In the genomic region with DNA sequence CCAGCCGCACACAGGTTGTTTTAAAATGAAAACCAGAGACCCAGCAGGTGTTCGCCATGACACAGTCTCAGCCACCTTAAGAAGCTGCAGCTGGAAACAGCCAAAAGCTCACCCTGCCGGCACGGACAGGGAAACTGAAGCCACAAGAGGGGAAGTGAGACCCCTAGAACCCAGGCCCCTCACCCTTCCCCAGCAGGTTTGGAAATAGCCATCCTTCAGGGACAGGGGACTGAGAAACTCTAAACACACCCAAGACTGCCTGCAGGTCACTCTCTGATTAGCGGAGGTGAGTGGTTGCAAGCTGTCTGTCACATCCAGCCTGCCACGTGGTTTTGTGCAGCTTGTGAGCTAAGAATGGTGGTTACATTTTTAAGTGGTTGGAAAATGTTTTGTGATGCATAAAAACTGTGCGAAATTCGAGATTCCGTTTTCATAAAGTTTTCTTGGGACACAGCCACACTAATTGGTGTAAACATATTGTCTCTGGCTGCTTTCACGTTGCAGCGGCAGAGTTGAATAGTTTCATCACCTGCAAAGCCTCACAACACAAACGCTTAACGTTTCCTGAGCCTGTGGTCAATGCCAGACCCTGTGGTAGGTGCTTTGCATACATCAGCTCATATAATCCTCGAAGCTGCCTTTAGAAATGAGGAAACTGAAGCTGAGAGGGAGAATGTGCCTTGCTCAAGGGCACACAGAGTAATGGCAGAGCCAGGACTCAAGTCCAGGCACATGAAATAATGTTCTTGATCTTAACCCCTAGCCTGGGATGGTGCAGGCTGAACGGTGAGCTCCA, we compare ENCODE assay signal across 2 cellular contexts.
TF ChIP-seq lines count a peak whose summit lies in the region.

No MANE protein-coding gene starts in this region.

TF ChIP-seq in SK-N-SH treated with all-trans-retinoic acid at 6 μM for 48 hours, 23 proteins besides CTCF, POLR2A, EP300 and RAD21 (continued from another document):
- TF ChIP-seq, protein P1, sequence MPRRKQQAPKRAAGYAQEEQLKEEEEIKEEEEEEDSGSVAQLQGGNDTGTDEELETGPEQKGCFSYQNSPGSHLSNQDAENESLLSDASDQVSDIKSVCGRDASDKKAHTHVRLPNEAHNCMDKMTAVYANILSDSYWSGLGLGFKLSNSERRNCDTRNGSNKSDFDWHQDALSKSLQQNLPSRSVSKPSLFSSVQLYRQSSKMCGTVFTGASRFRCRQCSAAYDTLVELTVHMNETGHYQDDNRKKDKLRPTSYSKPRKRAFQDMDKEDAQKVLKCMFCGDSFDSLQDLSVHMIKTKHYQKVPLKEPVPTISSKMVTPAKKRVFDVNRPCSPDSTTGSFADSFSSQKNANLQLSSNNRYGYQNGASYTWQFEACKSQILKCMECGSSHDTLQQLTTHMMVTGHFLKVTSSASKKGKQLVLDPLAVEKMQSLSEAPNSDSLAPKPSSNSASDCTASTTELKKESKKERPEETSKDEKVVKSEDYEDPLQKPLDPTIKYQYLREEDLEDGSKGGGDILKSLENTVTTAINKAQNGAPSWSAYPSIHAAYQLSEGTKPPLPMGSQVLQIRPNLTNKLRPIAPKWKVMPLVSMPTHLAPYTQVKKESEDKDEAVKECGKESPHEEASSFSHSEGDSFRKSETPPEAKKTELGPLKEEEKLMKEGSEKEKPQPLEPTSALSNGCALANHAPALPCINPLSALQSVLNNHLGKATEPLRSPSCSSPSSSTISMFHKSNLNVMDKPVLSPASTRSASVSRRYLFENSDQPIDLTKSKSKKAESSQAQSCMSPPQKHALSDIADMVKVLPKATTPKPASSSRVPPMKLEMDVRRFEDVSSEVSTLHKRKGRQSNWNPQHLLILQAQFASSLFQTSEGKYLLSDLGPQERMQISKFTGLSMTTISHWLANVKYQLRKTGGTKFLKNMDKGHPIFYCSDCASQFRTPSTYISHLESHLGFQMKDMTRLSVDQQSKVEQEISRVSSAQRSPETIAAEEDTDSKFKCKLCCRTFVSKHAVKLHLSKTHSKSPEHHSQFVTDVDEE (CRISPR knock-in tag; IDR thresholded peaks at IDR 0.05): no peak
- TF ChIP-seq ZC3H10 (CRISPR knock-in tag; IDR thresholded peaks at IDR 0.05) (no peak), ZFP3 (CRISPR knock-in tag; IDR thresholded peaks at IDR 0.05) (no peak), RARB (CRISPR knock-in tag; IDR thresholded peaks at IDR 0.05) (no peak), BACH2 (CRISPR knock-in tag; IDR thresholded peaks at IDR 0.05; ENCODE audit: borderline replicate concordance) (no peak), CSDC2 (CRISPR knock-in tag; IDR thresholded peaks at IDR 0.05) (no peak), ESRRG (CRISPR knock-in tag; IDR thresholded peaks at IDR 0.05) (no peak), OSR1 (CRISPR knock-in tag; IDR thresholded peaks at IDR 0.05) (no peak), ARNTL (CRISPR knock-in tag; IDR thresholded peaks at IDR 0.05; ENCODE audit: borderline replicate concordance, low read depth) (no peak), ZNF70 (CRISPR knock-in tag; IDR thresholded peaks at IDR 0.05) (no peak), ZNF565 (CRISPR knock-in tag; conservative IDR thresholded peaks at IDR 0.05; ENCODE audit: low read depth) (no peak), ISL1 (CRISPR knock-in tag; IDR thresholded peaks at IDR 0.05) (no peak)
- TF ChIP-seq, protein P2, sequence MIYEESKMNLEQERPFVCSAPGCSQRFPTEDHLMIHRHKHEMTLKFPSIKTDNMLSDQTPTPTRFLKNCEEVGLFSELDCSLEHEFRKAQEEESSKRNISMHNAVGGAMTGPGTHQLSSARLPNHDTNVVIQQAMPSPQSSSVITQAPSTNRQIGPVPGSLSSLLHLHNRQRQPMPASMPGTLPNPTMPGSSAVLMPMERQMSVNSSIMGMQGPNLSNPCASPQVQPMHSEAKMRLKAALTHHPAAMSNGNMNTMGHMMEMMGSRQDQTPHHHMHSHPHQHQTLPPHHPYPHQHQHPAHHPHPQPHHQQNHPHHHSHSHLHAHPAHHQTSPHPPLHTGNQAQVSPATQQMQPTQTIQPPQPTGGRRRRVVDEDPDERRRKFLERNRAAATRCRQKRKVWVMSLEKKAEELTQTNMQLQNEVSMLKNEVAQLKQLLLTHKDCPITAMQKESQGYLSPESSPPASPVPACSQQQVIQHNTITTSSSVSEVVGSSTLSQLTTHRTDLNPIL (CRISPR knock-in tag; IDR thresholded peaks at IDR 0.05; ENCODE audit: low read depth): no peak
- TF ChIP-seq, protein P3, sequence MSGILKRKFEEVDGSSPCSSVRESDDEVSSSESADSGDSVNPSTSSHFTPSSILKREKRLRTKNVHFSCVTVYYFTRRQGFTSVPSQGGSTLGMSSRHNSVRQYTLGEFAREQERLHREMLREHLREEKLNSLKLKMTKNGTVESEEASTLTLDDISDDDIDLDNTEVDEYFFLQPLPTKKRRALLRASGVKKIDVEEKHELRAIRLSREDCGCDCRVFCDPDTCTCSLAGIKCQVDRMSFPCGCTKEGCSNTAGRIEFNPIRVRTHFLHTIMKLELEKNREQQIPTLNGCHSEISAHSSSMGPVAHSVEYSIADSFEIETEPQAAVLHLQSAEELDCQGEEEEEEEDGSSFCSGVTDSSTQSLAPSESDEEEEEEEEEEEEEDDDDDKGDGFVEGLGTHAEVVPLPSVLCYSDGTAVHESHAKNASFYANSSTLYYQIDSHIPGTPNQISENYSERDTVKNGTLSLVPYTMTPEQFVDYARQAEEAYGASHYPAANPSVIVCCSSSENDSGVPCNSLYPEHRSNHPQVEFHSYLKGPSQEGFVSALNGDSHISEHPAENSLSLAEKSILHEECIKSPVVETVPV (CRISPR knock-in tag; IDR thresholded peaks at IDR 0.05): no peak

TF ChIP-seq in SK-N-SH, 30 proteins besides CTCF, POLR2A, EP300 and RAD21 (continued from another document):
- TF ChIP-seq, protein P4, sequence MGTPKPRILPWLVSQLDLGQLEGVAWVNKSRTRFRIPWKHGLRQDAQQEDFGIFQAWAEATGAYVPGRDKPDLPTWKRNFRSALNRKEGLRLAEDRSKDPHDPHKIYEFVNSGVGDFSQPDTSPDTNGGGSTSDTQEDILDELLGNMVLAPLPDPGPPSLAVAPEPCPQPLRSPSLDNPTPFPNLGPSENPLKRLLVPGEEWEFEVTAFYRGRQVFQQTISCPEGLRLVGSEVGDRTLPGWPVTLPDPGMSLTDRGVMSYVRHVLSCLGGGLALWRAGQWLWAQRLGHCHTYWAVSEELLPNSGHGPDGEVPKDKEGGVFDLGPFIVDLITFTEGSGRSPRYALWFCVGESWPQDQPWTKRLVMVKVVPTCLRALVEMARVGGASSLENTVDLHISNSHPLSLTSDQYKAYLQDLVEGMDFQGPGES (IDR thresholded peaks at IDR 0.05; ENCODE audit: low read depth, low read length): no peak
- TF ChIP-seq POLR2AphosphoS5 (IDR thresholded peaks at IDR 0.05; ENCODE audit: low read depth, low read length) (no peak), ELF1 (IDR thresholded peaks at IDR 0.05) (no peak), SIN3A (IDR thresholded peaks at IDR 0.05; ENCODE audit: borderline replicate concordance, low read depth, low read length) (no peak), FOSL2 (IDR thresholded peaks at IDR 0.05; ENCODE audit: borderline replicate concordance, low read depth) (no peak), GATA2 (CRISPR knock-in tag; IDR thresholded peaks at IDR 0.05) (no peak), TEAD4 (IDR thresholded peaks at IDR 0.05; ENCODE audit: borderline replicate concordance, insufficient read depth) (no peak), TAF1 (IDR thresholded peaks at IDR 0.05; ENCODE audit: borderline replicate concordance, low read depth, low read length) (no peak), TCF12 (IDR thresholded peaks at IDR 0.05) (no peak), RFX5 (IDR thresholded peaks at IDR 0.05; ENCODE audit: low read length) (no peak), MEF2A (IDR thresholded peaks at IDR 0.05; ENCODE audit: borderline replicate concordance, low read depth) (no peak)
- TF ChIP-seq, protein P5, sequence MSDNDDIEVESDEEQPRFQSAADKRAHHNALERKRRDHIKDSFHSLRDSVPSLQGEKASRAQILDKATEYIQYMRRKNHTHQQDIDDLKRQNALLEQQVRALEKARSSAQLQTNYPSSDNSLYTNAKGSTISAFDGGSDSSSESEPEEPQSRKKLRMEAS (IDR thresholded peaks at IDR 0.05; ENCODE audit: low read depth): no peak
- TF ChIP-seq, protein P6, sequence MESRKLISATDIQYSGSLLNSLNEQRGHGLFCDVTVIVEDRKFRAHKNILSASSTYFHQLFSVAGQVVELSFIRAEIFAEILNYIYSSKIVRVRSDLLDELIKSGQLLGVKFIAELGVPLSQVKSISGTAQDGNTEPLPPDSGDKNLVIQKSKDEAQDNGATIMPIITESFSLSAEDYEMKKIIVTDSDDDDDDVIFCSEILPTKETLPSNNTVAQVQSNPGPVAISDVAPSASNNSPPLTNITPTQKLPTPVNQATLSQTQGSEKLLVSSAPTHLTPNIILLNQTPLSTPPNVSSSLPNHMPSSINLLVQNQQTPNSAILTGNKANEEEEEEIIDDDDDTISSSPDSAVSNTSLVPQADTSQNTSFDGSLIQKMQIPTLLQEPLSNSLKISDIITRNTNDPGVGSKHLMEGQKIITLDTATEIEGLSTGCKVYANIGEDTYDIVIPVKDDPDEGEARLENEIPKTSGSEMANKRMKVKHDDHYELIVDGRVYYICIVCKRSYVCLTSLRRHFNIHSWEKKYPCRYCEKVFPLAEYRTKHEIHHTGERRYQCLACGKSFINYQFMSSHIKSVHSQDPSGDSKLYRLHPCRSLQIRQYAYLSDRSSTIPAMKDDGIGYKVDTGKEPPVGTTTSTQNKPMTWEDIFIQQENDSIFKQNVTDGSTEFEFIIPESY (IDR thresholded peaks at IDR 0.05; ENCODE audit: borderline replicate concordance, low read depth): no peak
TF ChIP-seq in SK-N-SH: peak in this region for 0.
